In genomic region chr20:53872561-53873248, GRCh38 we compare ENCODE assay signal across 9 cellular contexts.
DNase-seq lines count a peak whose midpoint lies in the region; ATAC-seq and TF ChIP-seq lines count a peak whose summit lies in the region.
"Had no signal": no experiment of that assay in that cellular context is flagged by ENCODE, and none has a peak within 500 bp of the region (broad histone marks: within the 10 kb centered on the region; RNA-seq: fewer than 3 reads in every experiment).

No MANE protein-coding gene starts in this region.

- no peaks in the 10 kb centered on the region for H3K9me3 ChIP-seq in KOPT-K1 (ENCODE audit: insufficient read depth, low read length, poor library complexity, severe bottlenecking)

- no peaks in the 10 kb centered on the region for H3K9me3 Mint-ChIP-seq in mesothelial cell of epicardium

- no peaks in the 10 kb centered on the region for H3K36me3 ChIP-seq in KOPT-K1 (ENCODE audit: insufficient read depth, low read length)

- H3K27me3 Mint-ChIP-seq in mesothelial cell of epicardium (ENCODE audit: low read depth): no peaks in the 10 kb centered on the region

- no peak overlapping the region for H3K4me3 Mint-ChIP-seq in mesothelial cell of epicardium

- peak; percentile 49 for DNase-seq in DMS79 treated with DMSO at 0.1 percent for 48 hours (lab: John Stamatoyannopoulos, UW)
- no peak for DNase-seq in DMS79 (lab: John Stamatoyannopoulos, UW)
- DNase-seq in activated gamma-delta T cell treated with anti-CD3 and anti-CD28 coated beads, Interleukin-2, amount 50 U/mL, for 16 hours (ENCODE audit: low read depth): peak; percentile 23
- DNase-seq in mesothelial cell of epicardium (ENCODE audit: low spot score in 2 of 2, unreplicated experiment in 2 of 2): no peak
- no peak for DNase-seq in NCI-H69 (lab: John Stamatoyannopoulos, UW)
- no peak for DNase-seq in SIG-M5 (lab: John Stamatoyannopoulos, UW)

- peak overlapping the region; percentile 72 for H3K27ac Mint-ChIP-seq in mesothelial cell of epicardium

- H3K27ac ChIP-seq in KOPT-K1 (ENCODE audit: low read depth, low read length, poor library complexity, severe bottlenecking): peak overlapping the region; percentile 82
- H3K27ac ChIP-seq: 22Rv1 had no signal

- H3K4me1 Mint-ChIP-seq in mesothelial cell of epicardium: peaks cover 34% of the 10 kb centered on the region

- no peak for TF ChIP-seq CTCF in mesothelial cell of epicardium (IDR thresholded peaks at IDR 0.05; ENCODE audit: unreplicated experiment)

- no peaks in the 10 kb centered on the region for H3K36me3 Mint-ChIP-seq in mesothelial cell of epicardium

- ATAC-seq in GM19467 (IDR thresholded peaks at IDR 0.05; ENCODE audit: unreplicated experiment): no peak

Comparison
In these comparisons a context has a peak if more than half of its experiments do, and no peak if none do; other contexts are left out.
1. DNase-seq: peak in DMS79 treated with DMSO at 0.1 percent for 48 hours (single experiment) and activated gamma-delta T cell treated with anti-CD3 and anti-CD28 coated beads, Interleukin-2, amount 50 U/mL, for 16 hours (single experiment); none in DMS79 (single experiment), mesothelial cell of epicardium (0 of 2), NCI-H69 (single experiment) and SIG-M5 (single experiment).